Comparison of ENCODE assay signal across 1 cellular context in genomic region chr20:59403261-59403961, GRCh38.
TF ChIP-seq lines count a peak whose summit lies in the region.

No MANE protein-coding gene starts in this region.

TF ChIP-seq in HepG2, 621 proteins besides CTCF, POLR2A, EP300 and RAD21 (continued from another document):
- TF ChIP-seq, protein P1, sequence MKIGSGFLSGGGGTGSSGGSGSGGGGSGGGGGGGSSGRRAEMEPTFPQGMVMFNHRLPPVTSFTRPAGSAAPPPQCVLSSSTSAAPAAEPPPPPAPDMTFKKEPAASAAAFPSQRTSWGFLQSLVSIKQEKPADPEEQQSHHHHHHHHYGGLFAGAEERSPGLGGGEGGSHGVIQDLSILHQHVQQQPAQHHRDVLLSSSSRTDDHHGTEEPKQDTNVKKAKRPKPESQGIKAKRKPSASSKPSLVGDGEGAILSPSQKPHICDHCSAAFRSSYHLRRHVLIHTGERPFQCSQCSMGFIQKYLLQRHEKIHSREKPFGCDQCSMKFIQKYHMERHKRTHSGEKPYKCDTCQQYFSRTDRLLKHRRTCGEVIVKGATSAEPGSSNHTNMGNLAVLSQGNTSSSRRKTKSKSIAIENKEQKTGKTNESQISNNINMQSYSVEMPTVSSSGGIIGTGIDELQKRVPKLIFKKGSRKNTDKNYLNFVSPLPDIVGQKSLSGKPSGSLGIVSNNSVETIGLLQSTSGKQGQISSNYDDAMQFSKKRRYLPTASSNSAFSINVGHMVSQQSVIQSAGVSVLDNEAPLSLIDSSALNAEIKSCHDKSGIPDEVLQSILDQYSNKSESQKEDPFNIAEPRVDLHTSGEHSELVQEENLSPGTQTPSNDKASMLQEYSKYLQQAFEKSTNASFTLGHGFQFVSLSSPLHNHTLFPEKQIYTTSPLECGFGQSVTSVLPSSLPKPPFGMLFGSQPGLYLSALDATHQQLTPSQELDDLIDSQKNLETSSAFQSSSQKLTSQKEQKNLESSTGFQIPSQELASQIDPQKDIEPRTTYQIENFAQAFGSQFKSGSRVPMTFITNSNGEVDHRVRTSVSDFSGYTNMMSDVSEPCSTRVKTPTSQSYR (CRISPR knock-in tag; IDR thresholded peaks at IDR 0.05; ENCODE audit: borderline replicate concordance) = no peak
- TF ChIP-seq GLI4 (CRISPR knock-in tag; IDR thresholded peaks at IDR 0.05; ENCODE audit: borderline replicate concordance) = 0 out of 2 replicates have a peak, but pooled peaks have one; percentile 67
- no peak for TF ChIP-seq RCOR2 (CRISPR knock-in tag; IDR thresholded peaks at IDR 0.05)
- no peak for TF ChIP-seq ZSCAN12 (CRISPR knock-in tag; IDR thresholded peaks at IDR 0.05)
- no peak for TF ChIP-seq KDM6A (CRISPR knock-in tag; IDR thresholded peaks at IDR 0.05; ENCODE audit: low read depth)
- no peak for TF ChIP-seq ZNF329 (CRISPR knock-in tag; IDR thresholded peaks at IDR 0.05; ENCODE audit: low read depth)
- 0 out of 2 replicates have a peak, but pooled peaks have one; percentile 32 for TF ChIP-seq ATF5 (CRISPR knock-in tag; IDR thresholded peaks at IDR 0.05; ENCODE audit: low read depth)
- TF ChIP-seq ZBTB10 (CRISPR knock-in tag; IDR thresholded peaks at IDR 0.05; ENCODE audit: borderline replicate concordance) = peak; percentile 70; the same call in 1 of the 2 replicates
- no peak for TF ChIP-seq SKI (IDR thresholded peaks at IDR 0.05; ENCODE audit: partially characterized antibody)
- TF ChIP-seq MAX (IDR thresholded peaks at IDR 0.05) = peak; percentile 31; the same call in 1 of the 2 replicates
- 0 out of 2 replicates have a peak, but pooled peaks have one; percentile 23 for TF ChIP-seq ELF3 (CRISPR knock-in tag; IDR thresholded peaks at IDR 0.05)
- peak; percentile 58; the same call in 1 of the 2 replicates for TF ChIP-seq RNF2 (conservative IDR thresholded peaks at IDR 0.05; ENCODE audit: low read depth)
- no peak for TF ChIP-seq FOXA1 (IDR thresholded peaks at IDR 0.05)
- no peak for TF ChIP-seq FOXA1 (CRISPR knock-in tag; IDR thresholded peaks at IDR 0.05)
- no peak for TF ChIP-seq POLR2G (IDR thresholded peaks at IDR 0.05; ENCODE audit: low read depth, low read length)
- no peak for TF ChIP-seq ZMAT5 (CRISPR knock-in tag; IDR thresholded peaks at IDR 0.05; ENCODE audit: borderline replicate concordance, low read depth)
- TF ChIP-seq, protein P2, sequence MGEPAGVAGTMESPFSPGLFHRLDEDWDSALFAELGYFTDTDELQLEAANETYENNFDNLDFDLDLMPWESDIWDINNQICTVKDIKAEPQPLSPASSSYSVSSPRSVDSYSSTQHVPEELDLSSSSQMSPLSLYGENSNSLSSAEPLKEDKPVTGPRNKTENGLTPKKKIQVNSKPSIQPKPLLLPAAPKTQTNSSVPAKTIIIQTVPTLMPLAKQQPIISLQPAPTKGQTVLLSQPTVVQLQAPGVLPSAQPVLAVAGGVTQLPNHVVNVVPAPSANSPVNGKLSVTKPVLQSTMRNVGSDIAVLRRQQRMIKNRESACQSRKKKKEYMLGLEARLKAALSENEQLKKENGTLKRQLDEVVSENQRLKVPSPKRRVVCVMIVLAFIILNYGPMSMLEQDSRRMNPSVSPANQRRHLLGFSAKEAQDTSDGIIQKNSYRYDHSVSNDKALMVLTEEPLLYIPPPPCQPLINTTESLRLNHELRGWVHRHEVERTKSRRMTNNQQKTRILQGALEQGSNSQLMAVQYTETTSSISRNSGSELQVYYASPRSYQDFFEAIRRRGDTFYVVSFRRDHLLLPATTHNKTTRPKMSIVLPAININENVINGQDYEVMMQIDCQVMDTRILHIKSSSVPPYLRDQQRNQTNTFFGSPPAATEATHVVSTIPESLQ (CRISPR knock-in tag; conservative IDR thresholded peaks at IDR 0.05) = no peak
- TF ChIP-seq ZNF7 (CRISPR knock-in tag; IDR thresholded peaks at IDR 0.05) = no peak
- no peak for TF ChIP-seq ZNF749 (CRISPR knock-in tag; IDR thresholded peaks at IDR 0.05; ENCODE audit: borderline replicate concordance)
- TF ChIP-seq NR2F2 (IDR thresholded peaks at IDR 0.05; ENCODE audit: borderline replicate concordance, low read depth) = no peak
- TF ChIP-seq CEBPG (CRISPR knock-in tag; IDR thresholded peaks at IDR 0.05) = no peak
- TF ChIP-seq NCOR1 (IDR thresholded peaks at IDR 0.05; ENCODE audit: borderline replicate concordance, low read length) = no peak
- 0 out of 2 replicates have a peak, but pooled peaks have one; percentile 19 for TF ChIP-seq HDAC2 (CRISPR knock-in tag; IDR thresholded peaks at IDR 0.05)
- peak; percentile 53; the same call in 1 of the 2 replicates for TF ChIP-seq ZNF263 (CRISPR knock-in tag; IDR thresholded peaks at IDR 0.05)
- 0 out of 2 replicates have a peak, but pooled peaks have one; percentile 37 for TF ChIP-seq HOXA7 (CRISPR knock-in tag; IDR thresholded peaks at IDR 0.05)
- TF ChIP-seq SNAI1 (CRISPR knock-in tag; IDR thresholded peaks at IDR 0.05; ENCODE audit: borderline replicate concordance) = no peak
- TF ChIP-seq ZNF883 (CRISPR knock-in tag; IDR thresholded peaks at IDR 0.05; ENCODE audit: not compliant biosample characterization) = peak; percentile 89
- no peak for TF ChIP-seq GABPA (IDR thresholded peaks at IDR 0.05; ENCODE audit: low read depth, low read length)
- TF ChIP-seq GABPA (CRISPR knock-in tag; IDR thresholded peaks at IDR 0.05; ENCODE audit: low read depth) = no peak
- 0 out of 2 replicates have a peak, but pooled peaks have one; percentile 17 for TF ChIP-seq EED (CRISPR knock-in tag; IDR thresholded peaks at IDR 0.05)
- 0 out of 2 replicates have a peak, but pooled peaks have one; percentile 53 for TF ChIP-seq SMAD1 (CRISPR knock-in tag; IDR thresholded peaks at IDR 0.05; ENCODE audit: borderline replicate concordance, low read depth)
- TF ChIP-seq SRF (IDR thresholded peaks at IDR 0.05; ENCODE audit: low read depth, low read length) = no peak
- no peak for TF ChIP-seq BCL6 (CRISPR knock-in tag; IDR thresholded peaks at IDR 0.05)
- no peak for TF ChIP-seq PAWR (CRISPR knock-in tag; IDR thresholded peaks at IDR 0.05; ENCODE audit: borderline replicate concordance)
- TF ChIP-seq, protein P3, sequence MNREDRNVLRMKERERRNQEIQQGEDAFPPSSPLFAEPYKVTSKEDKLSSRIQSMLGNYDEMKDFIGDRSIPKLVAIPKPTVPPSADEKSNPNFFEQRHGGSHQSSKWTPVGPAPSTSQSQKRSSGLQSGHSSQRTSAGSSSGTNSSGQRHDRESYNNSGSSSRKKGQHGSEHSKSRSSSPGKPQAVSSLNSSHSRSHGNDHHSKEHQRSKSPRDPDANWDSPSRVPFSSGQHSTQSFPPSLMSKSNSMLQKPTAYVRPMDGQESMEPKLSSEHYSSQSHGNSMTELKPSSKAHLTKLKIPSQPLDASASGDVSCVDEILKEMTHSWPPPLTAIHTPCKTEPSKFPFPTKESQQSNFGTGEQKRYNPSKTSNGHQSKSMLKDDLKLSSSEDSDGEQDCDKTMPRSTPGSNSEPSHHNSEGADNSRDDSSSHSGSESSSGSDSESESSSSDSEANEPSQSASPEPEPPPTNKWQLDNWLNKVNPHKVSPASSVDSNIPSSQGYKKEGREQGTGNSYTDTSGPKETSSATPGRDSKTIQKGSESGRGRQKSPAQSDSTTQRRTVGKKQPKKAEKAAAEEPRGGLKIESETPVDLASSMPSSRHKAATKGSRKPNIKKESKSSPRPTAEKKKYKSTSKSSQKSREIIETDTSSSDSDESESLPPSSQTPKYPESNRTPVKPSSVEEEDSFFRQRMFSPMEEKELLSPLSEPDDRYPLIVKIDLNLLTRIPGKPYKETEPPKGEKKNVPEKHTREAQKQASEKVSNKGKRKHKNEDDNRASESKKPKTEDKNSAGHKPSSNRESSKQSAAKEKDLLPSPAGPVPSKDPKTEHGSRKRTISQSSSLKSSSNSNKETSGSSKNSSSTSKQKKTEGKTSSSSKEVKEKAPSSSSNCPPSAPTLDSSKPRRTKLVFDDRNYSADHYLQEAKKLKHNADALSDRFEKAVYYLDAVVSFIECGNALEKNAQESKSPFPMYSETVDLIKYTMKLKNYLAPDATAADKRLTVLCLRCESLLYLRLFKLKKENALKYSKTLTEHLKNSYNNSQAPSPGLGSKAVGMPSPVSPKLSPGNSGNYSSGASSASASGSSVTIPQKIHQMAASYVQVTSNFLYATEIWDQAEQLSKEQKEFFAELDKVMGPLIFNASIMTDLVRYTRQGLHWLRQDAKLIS (CRISPR knock-in tag; IDR thresholded peaks at IDR 0.05) = no peak
- TF ChIP-seq ZNF773 (CRISPR knock-in tag; IDR thresholded peaks at IDR 0.05; ENCODE audit: borderline replicate concordance) = no peak
- no peak for TF ChIP-seq MNT (IDR thresholded peaks at IDR 0.05)
- TF ChIP-seq CCDC6 (CRISPR knock-in tag; IDR thresholded peaks at IDR 0.05) = 0 out of 2 replicates have a peak, but pooled peaks have one; percentile 23
- TF ChIP-seq, protein P4, sequence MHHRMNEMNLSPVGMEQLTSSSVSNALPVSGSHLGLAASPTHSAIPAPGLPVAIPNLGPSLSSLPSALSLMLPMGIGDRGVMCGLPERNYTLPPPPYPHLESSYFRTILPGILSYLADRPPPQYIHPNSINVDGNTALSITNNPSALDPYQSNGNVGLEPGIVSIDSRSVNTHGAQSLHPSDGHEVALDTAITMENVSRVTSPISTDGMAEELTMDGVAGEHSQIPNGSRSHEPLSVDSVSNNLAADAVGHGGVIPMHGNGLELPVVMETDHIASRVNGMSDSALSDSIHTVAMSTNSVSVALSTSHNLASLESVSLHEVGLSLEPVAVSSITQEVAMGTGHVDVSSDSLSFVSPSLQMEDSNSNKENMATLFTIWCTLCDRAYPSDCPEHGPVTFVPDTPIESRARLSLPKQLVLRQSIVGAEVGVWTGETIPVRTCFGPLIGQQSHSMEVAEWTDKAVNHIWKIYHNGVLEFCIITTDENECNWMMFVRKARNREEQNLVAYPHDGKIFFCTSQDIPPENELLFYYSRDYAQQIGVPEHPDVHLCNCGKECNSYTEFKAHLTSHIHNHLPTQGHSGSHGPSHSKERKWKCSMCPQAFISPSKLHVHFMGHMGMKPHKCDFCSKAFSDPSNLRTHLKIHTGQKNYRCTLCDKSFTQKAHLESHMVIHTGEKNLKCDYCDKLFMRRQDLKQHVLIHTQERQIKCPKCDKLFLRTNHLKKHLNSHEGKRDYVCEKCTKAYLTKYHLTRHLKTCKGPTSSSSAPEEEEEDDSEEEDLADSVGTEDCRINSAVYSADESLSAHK (CRISPR knock-in tag; IDR thresholded peaks at IDR 0.05; ENCODE audit: borderline replicate concordance) = 0 out of 2 replicates have a peak, but pooled peaks have one; percentile 34
- TF ChIP-seq FLYWCH1 (CRISPR knock-in tag; IDR thresholded peaks at IDR 0.05) = no peak
- TF ChIP-seq MTF2 (CRISPR knock-in tag; IDR thresholded peaks at IDR 0.05; ENCODE audit: borderline replicate concordance) = peak; percentile 91; the same call in 1 of the 2 replicates
- peak; percentile 92 for TF ChIP-seq XRCC5 (optimal IDR thresholded peaks at IDR 0.05; ENCODE audit: low read length)
- no peak for TF ChIP-seq RARG (CRISPR knock-in tag; IDR thresholded peaks at IDR 0.05; ENCODE audit: low read depth)
- no peak for TF ChIP-seq PHF8 (CRISPR knock-in tag; IDR thresholded peaks at IDR 0.05)
TF ChIP-seq in HepG2: peak in this region for 107.
